20 cellular contexts compared by ENCODE assay signal in the genomic region with DNA sequence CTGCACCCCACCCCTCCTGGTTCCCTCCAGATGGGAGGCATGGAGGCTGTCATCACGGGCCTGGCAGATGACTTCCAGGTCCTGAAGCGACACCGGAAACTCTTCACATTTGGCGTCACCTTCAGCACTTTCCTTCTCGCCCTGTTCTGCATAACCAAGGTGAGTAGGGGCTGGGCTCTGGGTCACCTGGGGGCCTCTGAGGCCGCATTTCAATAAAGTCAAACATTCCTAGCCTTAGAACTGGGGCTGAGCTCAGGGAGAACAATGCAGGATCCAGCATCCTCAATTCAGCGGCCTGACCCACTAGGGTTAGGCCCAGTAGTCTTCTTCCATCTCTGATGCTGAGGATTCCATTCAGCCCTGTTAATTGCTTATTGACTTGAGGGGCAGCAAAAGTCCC. TPM values are rescaled to one million over a fixed set of nuclear protein-coding genes. Genes with fewer than 3 reads are reported as not detected.
A peak's percentile ranks its signal among the peaks of the same experiment; 100 is the strongest.
DNase-seq lines count a peak whose midpoint lies in the region; ATAC-seq, FAIRE-seq and TF ChIP-seq lines count a peak whose summit lies in the region.
"Had no signal": no experiment of that assay in that cellular context is flagged by ENCODE, and none has a peak within 500 bp of the region (broad histone marks: within the 10 kb centered on the region; RNA-seq: fewer than 3 reads in every experiment).

No MANE protein-coding gene starts in this region.

- no peak overlapping the region for H3K14ac ChIP-seq in H9 (ENCODE audit: insufficient read depth, low read length)
- H3K14ac ChIP-seq in H1 (ENCODE audit: insufficient read length): no peak overlapping the region

- no peak overlapping the region for H2BK20ac ChIP-seq in H9 (ENCODE audit: low read depth, low read length, poor library complexity, severe bottlenecking)
- no peak overlapping the region; the same call in 1 of the 2 replicates for H2BK20ac ChIP-seq in H1 (ENCODE audit: low read length)

- H2BK15ac ChIP-seq in H9 (ENCODE audit: low read depth, low read length): no peak overlapping the region
- no peak overlapping the region for H2BK15ac ChIP-seq in H1 (ENCODE audit: low read length)

- no peak overlapping the region for H4K91ac ChIP-seq in H9 (ENCODE audit: insufficient read length, low read depth, low read length)
- no peak overlapping the region for H4K91ac ChIP-seq in H1 (replicated peaks; ENCODE audit: insufficient read length, low read length)

- no peak overlapping the region for H3T11ph ChIP-seq in H9 (ENCODE audit: low read length)

- H3K79me2 ChIP-seq in GM23338 (replicated peaks; ENCODE audit: insufficient read depth) (no peaks in the 10 kb centered on the region), H9 (ENCODE audit: insufficient read depth, low read length) (no peaks in the 10 kb centered on the region), H1 (ENCODE audit: control insufficient read depth in 1 of 2, insufficient read depth in 2 of 2, low read length in 2 of 2) (no peaks in the 10 kb centered on the region)

- CTCF ChIA-PET in H1 (lab: Charles Lee; ENCODE audit: partially characterized antibody): interaction anchor here (0.9 to 23.3 kb wide), 6 partner anchors 8 to 231 kb away, joined by 3 to 446 read pairs (median 4); no protein-coding TSS in a partner anchor

- no peak overlapping the region for H3K9ac ChIP-seq in H9 (ENCODE audit: extremely low read depth, insufficient read length, low read length)
- H3K9ac ChIP-seq in H1 (replicated peaks in 1 of 4; ENCODE audit: extremely low read depth in 1 of 4, low read depth in 3 of 4, low read length in 3 of 4): no peak overlapping the region

- no peak for TF ChIP-seq RAD21 in H1 (IDR thresholded peaks at IDR 0.05 in 1 of 2, conservative IDR thresholded peaks at IDR 0.05 in 1 of 2; ENCODE audit: low read depth in 2 of 2, low read length in 2 of 2)

- no peaks in the 10 kb centered on the region for H3K23me2 ChIP-seq in H9 (ENCODE audit: insufficient read length, low read depth, low read length, poor library complexity, severe bottlenecking)
- H3K23me2 ChIP-seq in H1 (ENCODE audit: low read depth, low read length): no peaks in the 10 kb centered on the region

- H3F3A ChIP-seq in GM23338 (replicated peaks; ENCODE audit: low read depth): no peaks in the 10 kb centered on the region

- H3K36me3 ChIP-seq in GM23338 (ENCODE audit: insufficient read depth): no peaks in the 10 kb centered on the region
- no peaks in the 10 kb centered on the region for H3K36me3 ChIP-seq in H1 (ENCODE audit: control insufficient read depth in 2 of 4, insufficient read depth in 4 of 4, low read length in 3 of 4)

- H3K9me3 ChIP-seq in H9 (ENCODE audit: control insufficient read depth, low read depth, low read length) (no peaks in the 10 kb centered on the region), H1 (ENCODE audit: insufficient read depth in 2 of 2, low read depth in 1 of 2, low read length in 1 of 2) (no peaks in the 10 kb centered on the region)
- H3K9me3 ChIP-seq: Caco-2 had no signal

- H3K79me1 ChIP-seq in H9 (ENCODE audit: insufficient read depth, low read depth, low read length, poor library complexity, severe bottlenecking): no peaks in the 10 kb centered on the region
- H3K79me1 ChIP-seq in H1 (ENCODE audit: low read depth, low read length): no peaks in the 10 kb centered on the region

- H2BK120ac ChIP-seq in H9 (ENCODE audit: low read depth, low read length, poor library complexity, severe bottlenecking) (no peak overlapping the region), H1 (replicated peaks; ENCODE audit: low read depth, low read length) (no peak overlapping the region)

- no peaks in the 10 kb centered on the region for H3K27me3 ChIP-seq in GM23338 (ENCODE audit: insufficient read depth)
- no peaks in the 10 kb centered on the region; the same call in 1 of the 2 replicates for H3K27me3 ChIP-seq in H9 (ENCODE audit: insufficient read depth, low read length)
- no peaks in the 10 kb centered on the region for H3K27me3 ChIP-seq in H1 (replicated peaks in 1 of 4; ENCODE audit: control insufficient read depth in 3 of 4, extremely low read depth in 1 of 4, insufficient read depth in 3 of 4, low read length in 3 of 4)

- WGBS in H9 (ENCODE audit: extremely low coverage, insufficient read length, low lambda C conversion rate): no CpG with 5 or more reads among the region's 7 CpGs
- 70% methylated on average over 7 of the region's 7 CpGs; no CpG with 5 or more reads in 1 of the 2 experiments for WGBS in H1 (ENCODE audit: extremely low coverage in 1 of 2, insufficient coverage in 1 of 2, insufficient read length in 1 of 2, insufficient replicate concordance in 2 of 2, low coverage in 1 of 2, low lambda C conversion rate in 2 of 2, missing lambda C conversion rate in 1 of 2), 2 experiments

- in situ Hi-C loops in GM13976 (cut with MboI; ENCODE audit: low sequenced_read_pairs, unreplicated experiment): no loop called here

- TF ChIP-seq CTCF in GM23338 (conservative IDR thresholded peaks at IDR 0.05; ENCODE audit: low read depth in 2 of 2): no peak
- no peak for TF ChIP-seq CTCF in H9 (conservative IDR thresholded peaks at IDR 0.05)
- TF ChIP-seq CTCF in H1 (IDR thresholded peaks at IDR 0.05; ENCODE audit: control extremely low read depth in 1 of 3, insufficient read depth in 1 of 3, low read depth in 1 of 3, low read length in 3 of 3): no peak
- TF ChIP-seq CTCF in GM13976 (IDR thresholded peaks at IDR 0.05; ENCODE audit: borderline replicate concordance, control extremely low read depth, extremely low read depth, insufficient read depth, missing control alignments): no peak

- H3K23ac ChIP-seq in H9 (ENCODE audit: insufficient read length, low read depth, low read length) (no peak overlapping the region), H1 (ENCODE audit: insufficient read length) (no peak overlapping the region)

- no peak overlapping the region for H4K5ac ChIP-seq in H9 (ENCODE audit: insufficient read length, low read depth, low read length)
- no peak overlapping the region for H4K5ac ChIP-seq in H1 (ENCODE audit: insufficient read length, low read depth, low read length)

- H2BK5ac ChIP-seq in H9 (ENCODE audit: insufficient read length, low read length): no peak overlapping the region
- peak overlapping the region; percentile 4; the same call in 1 of the 2 replicates for H2BK5ac ChIP-seq in H1 (ENCODE audit: low read depth, low read length)

- H3K27me3 Mint-ChIP-seq in GM23338 (ENCODE audit: insufficient read depth, low read depth, poor library complexity): no peaks in the 10 kb centered on the region
- H3K27me3 Mint-ChIP-seq in H9 (ENCODE audit: low read depth): peaks cover 2% of the 10 kb centered on the region; the same call in 1 of the 2 replicates
- H3K27me3 Mint-ChIP-seq: CD4-positive, CD25-positive, alpha-beta regulatory T cell had no signal

- no peak overlapping the region for H3K18ac ChIP-seq in H9 (ENCODE audit: insufficient read length, low read depth, low read length)
- no peak overlapping the region for H3K18ac ChIP-seq in H1 (ENCODE audit: extremely low read depth, low read length)

- no peak overlapping the region for H3K4ac ChIP-seq in H9 (ENCODE audit: low read depth, low read length)
- no peak overlapping the region for H3K4ac ChIP-seq in H1 (replicated peaks; ENCODE audit: insufficient read length, low read depth, low read length)

- H3K9me2 ChIP-seq in GM23338 (ENCODE audit: insufficient read depth): no peaks in the 10 kb centered on the region

- TF ChIP-seq EP300 in H1 (IDR thresholded peaks at IDR 0.05; ENCODE audit: borderline replicate concordance in 1 of 2, low read depth in 2 of 2, low read length in 2 of 2): no peak

- H3K4me1 Mint-ChIP-seq in GM23338 (peaks cover 10% of the 10 kb centered on the region; the same call in 2 of the 3 replicates), H9 (peaks cover 14 to 18% of the 10 kb centered on the region in 2 experiments)
- H3K4me1 Mint-ChIP-seq: CD4-positive, CD25-positive, alpha-beta regulatory T cell had no signal

- H3K56ac ChIP-seq in H9 (ENCODE audit: insufficient read length, low read depth, low read length) (no peak overlapping the region), H1 (replicated peaks; ENCODE audit: insufficient read length, low read depth, low read length) (no peak overlapping the region)

- H3K27ac Mint-ChIP-seq in GM23338 (no peak overlapping the region), H9 (no peak overlapping the region)
- H3K27ac Mint-ChIP-seq: CD4-positive, CD25-positive, alpha-beta regulatory T cell; CD8-positive, alpha-beta T cell had no signal

- H3K4me1 ChIP-seq in GM23338 (ENCODE audit: insufficient read depth) (peaks cover 8% of the 10 kb centered on the region; the same call in 1 of the 2 replicates), H9 (ENCODE audit: insufficient read depth, low read length) (no peaks in the 10 kb centered on the region), H1 (replicated peaks in 1 of 4; ENCODE audit: control insufficient read depth in 3 of 4, insufficient read depth in 4 of 4, low read length in 3 of 4) (peaks cover 0 to 9% (median 3%) of the 10 kb centered on the region in 4 experiments; a peak in 4 of 7 replicates)
- H3K4me1 ChIP-seq: Caco-2 had no signal

- H4K8ac ChIP-seq in H9 (replicated peaks; ENCODE audit: insufficient read length, low read depth, low read length): no peak overlapping the region
- H4K8ac ChIP-seq in H1 (ENCODE audit: extremely low read depth, insufficient read depth, low read length): no peak overlapping the region

- no peak overlapping the region for H3K27ac ChIP-seq in GM23338 (ENCODE audit: low read depth)
- no peak overlapping the region for H3K27ac ChIP-seq in H9 (ENCODE audit: insufficient read length, low read depth, low read length)
- H3K27ac ChIP-seq in H1 (ENCODE audit: low read depth, low read length): no peak overlapping the region

- H3K36me3 Mint-ChIP-seq in GM23338 (ENCODE audit: low read depth) (no peaks in the 10 kb centered on the region; the same call in 2 of the 3 replicates), H9 (ENCODE audit: insufficient read depth in 1 of 3, low read depth in 3 of 3) (no peaks in the 10 kb centered on the region)
- H3K36me3 Mint-ChIP-seq: CD4-positive, CD25-positive, alpha-beta regulatory T cell; CD8-positive, alpha-beta T cell had no signal

- H3K4me2 ChIP-seq in GM23338 (no peak overlapping the region), H9 (ENCODE audit: insufficient read depth, insufficient read length, low read length) (no peak overlapping the region), H1 (ENCODE audit: insufficient read depth in 1 of 2, low read depth in 2 of 2, low read length in 2 of 2) (peak overlapping the region; percentile 10 to 35; a peak in 3 of 4 replicates)

- ATAC-seq in GM23338 (peak; percentile 76), HG03571 (IDR thresholded peaks at IDR 0.05; ENCODE audit: unreplicated experiment) (no peak)
- ATAC-seq in stimulated activated naive CD8-positive, alpha-beta T cell treated with anti-CD3 and anti-CD28 coated beads, Interleukin-15, Interleukin-2, amounts not matched to agents 100 U/mL and 50 U/mL, for 24 hours: no peak
- ATAC-seq: CD8-positive, alpha-beta T cell; GM12878 had no signal

- H3K9me3 Mint-ChIP-seq in GM23338 (no peaks in the 10 kb centered on the region), H9 (no peaks in the 10 kb centered on the region; a peak in 1 of 5 replicates)
- H3K9me3 Mint-ChIP-seq: CD8-positive, alpha-beta T cell had no signal

- H4K20me1 ChIP-seq in GM23338 (replicated peaks; ENCODE audit: insufficient read depth) (no peaks in the 10 kb centered on the region), H9 (ENCODE audit: control insufficient read depth, insufficient read depth, insufficient read length) (no peaks in the 10 kb centered on the region), H1 (replicated peaks in 1 of 2; ENCODE audit: control insufficient read depth in 1 of 2, insufficient read depth in 2 of 2, low read length in 2 of 2) (no peaks in the 10 kb centered on the region)

- peak; percentile 28 for DNase-seq in GM23338 (ENCODE audit: low spot score)
- DNase-seq in H9: peak; percentile 53
- no peak for DNase-seq in H1 (ENCODE audit: low read depth in 1 of 2, low spot score in 2 of 2)
- DNase-seq in iPS-NIHi7 (ENCODE audit: extremely low spot score): peak; percentile 34
- no peak for DNase-seq in GM13976 (ENCODE audit: low spot score)
- DNase-seq in stimulated activated naive CD8-positive, alpha-beta T cell treated with anti-CD3 and anti-CD28 coated beads, Interleukin-15, Interleukin-2, amounts not matched to agents 100 U/mL and 50 U/mL, for 24 hours: no peak
- DNase-seq: C1 segment of cervical spinal cord; Caco-2; CD4-positive, CD25-positive, alpha-beta regulatory T cell; CD8-positive, alpha-beta T cell; DMS153; DND-41; GDM1; HCEC 1CT had no signal

- POLR2A ChIA-PET in H1 (lab: Charles Lee; ENCODE audit: partially characterized antibody): no interaction called here

- H2AK5ac ChIP-seq in H9 (ENCODE audit: insufficient read length, low read length): no peak overlapping the region
- no peak overlapping the region for H2AK5ac ChIP-seq in H1 (ENCODE audit: low read depth, low read length)

- no peak for FAIRE-seq in H1 (lab: Jason Lieb, UNC)
- FAIRE-seq: GM12878, GM18507 had no signal

- no peak for TF ChIP-seq POLR2A in H1 (IDR thresholded peaks at IDR 0.05; ENCODE audit: control extremely low read depth in 1 of 2, low read depth in 2 of 2, low read length in 2 of 2)

- H2BK12ac ChIP-seq in H9 (ENCODE audit: insufficient read length, low read depth, low read length): no peak overlapping the region
- peak overlapping the region; percentile 62; the same call in 1 of the 2 replicates for H2BK12ac ChIP-seq in H1 (ENCODE audit: low read depth, low read length)

- H2AFZ ChIP-seq in GM23338 (no peak overlapping the region), H9 (ENCODE audit: low read length) (no peak overlapping the region), H1 (ENCODE audit: low read length) (no peak overlapping the region; the same call in 1 of the 2 replicates)

- H3K4me3 Mint-ChIP-seq in GM23338 (no peak overlapping the region), H9 (no peak overlapping the region)
- H3K4me3 Mint-ChIP-seq: CD4-positive, CD25-positive, alpha-beta regulatory T cell; CD8-positive, alpha-beta T cell had no signal

- no peak overlapping the region for H3K4me3 ChIP-seq in GM23338
- H3K4me3 ChIP-seq in H1 (ENCODE audit: extremely low read depth in 1 of 4, insufficient read depth in 2 of 4, low read depth in 3 of 4, low read length in 4 of 4): no peak overlapping the region
- H3K4me3 ChIP-seq: GM12878 had no signal

RNA-seq across cellular contexts. Expression of a gene that starts 42.1 kb away (rescaled TPM):
- total RNA-seq in GM23338 (2014; rRNA removed; shearing (Covaris generic)): 0.27 and 0.35 TPM in 2 replicates
- polyA plus RNA-seq in GM23338 (2016; fragmentation: Nextera tagmentation; extraction: Ambion mirVana) (0.23 and 0.39 TPM in 2 replicates), H1 (2011; rRNA removed) (0.25 and 0.35 TPM in 2 replicates)
- total RNA-seq in H9 (2021): 0.24 TPM in 1 of 2 replicates, not detected in the other
- 0.40 TPM in 1 of 2 replicates, not detected in the other for total RNA-seq in H1 (2021; fragmentation: NEBNext Ultra II Directional; extraction: Animal tissue kit (Norgen Biotek cat#: 25700))
- 0.19 TPM for polyA plus RNA-seq in H1 (2011; cell fraction: cytosol; rRNA removed)
- 0.44 TPM for polyA plus RNA-seq in H1 (2011; cell fraction: nucleus; rRNA removed)
- 0.06 to 0.28 TPM (median 0.15 TPM) in 4 replicates for polyA plus RNA-seq in H1 (2012, experiment 1 of 2)
- polyA plus RNA-seq in H1 (2012, experiment 2 of 2): 0.29 TPM
- 0.18 TPM for polyA plus RNA-seq in H1 (2013, experiment 1 of 2)
- 0.13 TPM for polyA plus RNA-seq in H1 (2013, experiment 2 of 2)
- 0.41 and 0.59 TPM in 2 replicates for polyA minus RNA-seq in H1 (2011; rRNA and poly(A)+ RNA removed)
- not detected for polyA minus RNA-seq in H1 (2011; cell fraction: cytosol; rRNA and poly(A)+ RNA removed)
- not detected for polyA minus RNA-seq in H1 (2011; cell fraction: nucleus; rRNA and poly(A)+ RNA removed)
- total RNA-seq: A673; Caco-2; CD4-positive, CD25-positive, alpha-beta regulatory T cell; CD8-positive, alpha-beta T cell; GM12878; H4 had no signal
- polyA plus RNA-seq: BJ; CD4-positive, CD25-positive, alpha-beta regulatory T cell; GM12878 had no signal

Comparison
In these comparisons a context has a peak if more than half of its experiments do, and no peak if none do; other contexts are left out.
1. DNase-seq: peak in GM23338 (single experiment), H9 (single experiment) and iPS-NIHi7 (single experiment); none in H1 (0 of 2), GM13976 (single experiment) and stimulated activated naive CD8-positive, alpha-beta T cell treated with anti-CD3 and anti-CD28 coated beads, Interleukin-15, Interleukin-2, amounts not matched to agents 100 U/mL and 50 U/mL, for 24 hours (single experiment).
2. H3K4me2 ChIP-seq: peak in H1 (2 of 2); none in GM23338 (single experiment) and H9 (single experiment).